ENCODE assay signal across 15 cellular contexts in genomic region chr6:15433517-15433874, GRCh38.
DNase-seq lines count a peak whose midpoint lies in the region; ATAC-seq and TF ChIP-seq lines count a peak whose summit lies in the region.
"Had no signal": no experiment of that assay in that cellular context is flagged by ENCODE, and none has a peak within 500 bp of the region (broad histone marks: within the 10 kb centered on the region; RNA-seq: fewer than 3 reads in every experiment).

No MANE protein-coding gene starts in this region.

- H3K4me3 ChIP-seq in GM23338: no peak overlapping the region
- H3K4me3 ChIP-seq: esophagus muscularis mucosa, heart left ventricle, mucosa of descending colon had no signal

- peak overlapping the region; percentile 48 for H3K4me3 Mint-ChIP-seq in T-helper 2 cell treated with Interferon-gamma antibody and Interleukin-4, amounts not matched to agents 5 μg/mL and 100 μg/mL, for 36 hours
- peak overlapping the region; percentile 19; the same call in 1 of the 3 replicates for H3K4me3 Mint-ChIP-seq in GM23338
- H3K4me3 Mint-ChIP-seq in activated naive CD8-positive, alpha-beta T cell treated with anti-CD3 and anti-CD28 coated beads for 36 hours: peak overlapping the region; percentile 18
- peak overlapping the region in 6 of 8 donors; percentile 9 to 85 (median 66) for H3K4me3 Mint-ChIP-seq in naive B cell

- no peaks in the 10 kb centered on the region for H3K27me3 Mint-ChIP-seq in T-helper 2 cell treated with Interferon-gamma antibody and Interleukin-4, amounts not matched to agents 5 μg/mL and 100 μg/mL, for 36 hours (ENCODE audit: low read depth)
- H3K27me3 Mint-ChIP-seq in GM23338 (ENCODE audit: insufficient read depth, low read depth, poor library complexity) (peaks cover 27% of the 10 kb centered on the region), naive B cell (no peaks in the 10 kb centered on the region)
- H3K27me3 Mint-ChIP-seq in activated naive CD8-positive, alpha-beta T cell treated with anti-CD3 and anti-CD28 coated beads for 36 hours: no peaks in the 10 kb centered on the region

- no peak overlapping the region for H2AFZ ChIP-seq in GM23338

- H3K79me2 ChIP-seq in GM23338 (replicated peaks; ENCODE audit: insufficient read depth): peaks cover 100% of the 10 kb centered on the region

- H3K9me3 Mint-ChIP-seq in T-helper 2 cell treated with Interferon-gamma antibody and Interleukin-4, amounts not matched to agents 5 μg/mL and 100 μg/mL, for 36 hours: no peaks in the 10 kb centered on the region
- H3K9me3 Mint-ChIP-seq in GM23338 (no peaks in the 10 kb centered on the region; the same call in 2 of the 3 replicates), naive B cell (peaks cover 0 to 13% (median 8%) of the 10 kb centered on the region in 7 donors)
- peaks cover 12% of the 10 kb centered on the region for H3K9me3 Mint-ChIP-seq in activated naive CD8-positive, alpha-beta T cell treated with anti-CD3 and anti-CD28 coated beads for 36 hours

- ATAC-seq in GM23338 (no peak), naive B cell (ENCODE audit: low read depth in 2 of 2) (no peak), HG03520 (IDR thresholded peaks at IDR 0.05; ENCODE audit: unreplicated experiment) (no peak), HG03469 (IDR thresholded peaks at IDR 0.05; ENCODE audit: unreplicated experiment) (no peak)
- ATAC-seq: mucosa of descending colon had no signal

- DNase-seq in T-helper 2 cell treated with Interferon-gamma antibody and Interleukin-4, amounts not matched to agents 5 μg/mL and 100 μg/mL, for 36 hours (ENCODE audit: low spot score): no peak
- DNase-seq in T-helper 2 cell: no peak
- DNase-seq in GM23338 (ENCODE audit: low spot score): no peak
- no peak for DNase-seq in activated naive CD8-positive, alpha-beta T cell treated with anti-CD3 and anti-CD28 coated beads for 36 hours
- no peak for DNase-seq in naive B cell
- DNase-seq in iPS-NIHi11 (ENCODE audit: low spot score): no peak
- DNase-seq: anterior cingulate cortex, Caco-2, Karpas-422, mucosa of descending colon, NCI-H345 had no signal

- H4K20me1 ChIP-seq in GM23338 (replicated peaks; ENCODE audit: insufficient read depth): peaks cover 99% of the 10 kb centered on the region

- H3K4me1 ChIP-seq in GM23338 (ENCODE audit: insufficient read depth): peaks cover 100% of the 10 kb centered on the region

- no peaks in the 10 kb centered on the region for H3K9me2 ChIP-seq in GM23338 (ENCODE audit: insufficient read depth)

- no peaks in the 10 kb centered on the region for H3K27me3 ChIP-seq in GM23338 (ENCODE audit: insufficient read depth)
- H3K27me3 ChIP-seq: esophagus muscularis mucosa, heart left ventricle had no signal

- no peak for TF ChIP-seq CTCF in GM23338 (conservative IDR thresholded peaks at IDR 0.05; ENCODE audit: low read depth in 2 of 2)

- 0 out of 2 replicates have a peak overlapping the region, but pooled peaks have one; percentile 10 for H3K27ac ChIP-seq in GM23338 (ENCODE audit: low read depth)
- H3K27ac ChIP-seq: esophagus muscularis mucosa had no signal

- peaks cover 22% of the 10 kb centered on the region for H3K36me3 Mint-ChIP-seq in T-helper 2 cell treated with Interferon-gamma antibody and Interleukin-4, amounts not matched to agents 5 μg/mL and 100 μg/mL, for 36 hours (ENCODE audit: low read depth)
- H3K36me3 Mint-ChIP-seq in GM23338 (ENCODE audit: low read depth) (peaks cover 4% of the 10 kb centered on the region; the same call in 2 of the 3 replicates), naive B cell (peaks cover 9 to 12% of the 10 kb centered on the region in 2 donors)
- H3K36me3 Mint-ChIP-seq in activated naive CD8-positive, alpha-beta T cell treated with anti-CD3 and anti-CD28 coated beads for 36 hours: peaks cover 44% of the 10 kb centered on the region

- peaks cover 85% of the 10 kb centered on the region for H3K4me1 Mint-ChIP-seq in T-helper 2 cell treated with Interferon-gamma antibody and Interleukin-4, amounts not matched to agents 5 μg/mL and 100 μg/mL, for 36 hours (ENCODE audit: low read depth)
- peaks cover 98% of the 10 kb centered on the region for H3K4me1 Mint-ChIP-seq in GM23338
- H3K4me1 Mint-ChIP-seq in activated naive CD8-positive, alpha-beta T cell treated with anti-CD3 and anti-CD28 coated beads for 36 hours: peaks cover 84% of the 10 kb centered on the region
- peaks cover 72 to 97% (median 92%) of the 10 kb centered on the region in 3 donors for H3K4me1 Mint-ChIP-seq in naive B cell

- no peaks in the 10 kb centered on the region for H3F3A ChIP-seq in GM23338 (replicated peaks; ENCODE audit: low read depth)

- H3K36me3 ChIP-seq in GM23338 (ENCODE audit: insufficient read depth): no peaks in the 10 kb centered on the region
- H3K36me3 ChIP-seq: esophagus muscularis mucosa, heart left ventricle had no signal

- peak overlapping the region; percentile 87 for H3K27ac Mint-ChIP-seq in T-helper 2 cell treated with Interferon-gamma antibody and Interleukin-4, amounts not matched to agents 5 μg/mL and 100 μg/mL, for 36 hours
- peak overlapping the region; percentile 58 for H3K27ac Mint-ChIP-seq in GM23338
- peak overlapping the region; percentile 81 for H3K27ac Mint-ChIP-seq in activated naive CD8-positive, alpha-beta T cell treated with anti-CD3 and anti-CD28 coated beads for 36 hours
- H3K27ac Mint-ChIP-seq in naive B cell: peak overlapping the region in 5 of 6 donors; percentile 26 to 82 (median 75)

- peak overlapping the region; percentile 63 for H3K4me2 ChIP-seq in GM23338

TF ChIP-seq in GM23338, 12 proteins besides CTCF, POLR2A, EP300 and RAD21:
- no peak for TF ChIP-seq NANOG (IDR thresholded peaks at IDR 0.05; ENCODE audit: borderline replicate concordance)
- TF ChIP-seq JUNB (IDR thresholded peaks at IDR 0.05; ENCODE audit: unreplicated experiment): no peak
- TF ChIP-seq EZH2 (IDR thresholded peaks at IDR 0.05; ENCODE audit: low read depth, unreplicated experiment): no peak
- no peak for TF ChIP-seq REST (IDR thresholded peaks at IDR 0.05; ENCODE audit: unreplicated experiment)
- no peak for TF ChIP-seq CREB1 (CRISPR knock-in tag; IDR thresholded peaks at IDR 0.05; ENCODE audit: low read depth)
- TF ChIP-seq, protein P1, sequence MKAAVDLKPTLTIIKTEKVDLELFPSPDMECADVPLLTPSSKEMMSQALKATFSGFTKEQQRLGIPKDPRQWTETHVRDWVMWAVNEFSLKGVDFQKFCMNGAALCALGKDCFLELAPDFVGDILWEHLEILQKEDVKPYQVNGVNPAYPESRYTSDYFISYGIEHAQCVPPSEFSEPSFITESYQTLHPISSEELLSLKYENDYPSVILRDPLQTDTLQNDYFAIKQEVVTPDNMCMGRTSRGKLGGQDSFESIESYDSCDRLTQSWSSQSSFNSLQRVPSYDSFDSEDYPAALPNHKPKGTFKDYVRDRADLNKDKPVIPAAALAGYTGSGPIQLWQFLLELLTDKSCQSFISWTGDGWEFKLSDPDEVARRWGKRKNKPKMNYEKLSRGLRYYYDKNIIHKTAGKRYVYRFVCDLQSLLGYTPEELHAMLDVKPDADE (IDR thresholded peaks at IDR 0.05): no peak
- TF ChIP-seq EZH2phosphoT487 (IDR thresholded peaks at IDR 0.05; ENCODE audit: unreplicated experiment): no peak
TF ChIP-seq in GM23338: peak in this region for 0.
